ENCODE assay signal across 24 cellular contexts in genomic region chr19:3020321-3020960, GRCh38. TPM values are rescaled to one million over a fixed set of nuclear protein-coding genes. Genes with fewer than 3 reads are reported as not detected.
DNase-seq lines count a peak whose midpoint lies in the region; TF ChIP-seq lines count a peak whose summit lies in the region.
"Had no signal": no experiment of that assay in that cellular context is flagged by ENCODE, and none has a peak within 500 bp of the region (broad histone marks: within the 10 kb centered on the region; RNA-seq: fewer than 3 reads in every experiment).

No MANE protein-coding gene starts in this region.

- no peak for TF ChIP-seq CTCF in dorsolateral prefrontal cortex (IDR thresholded peaks at IDR 0.05 in 54 of 56, conservative IDR thresholded peaks at IDR 0.05 in 2 of 56; ENCODE audit: low read depth in 1 of 56, partially characterized antibody in 56 of 56)

- H3K27ac ChIP-seq in dorsolateral prefrontal cortex, result peak overlapping the region in 38 of 59 donors; percentile 1 to 77 (median 44)
- H3K27ac ChIP-seq: BLaER1, SJSA1 had no signal

- H3K4me3 ChIP-seq in dorsolateral prefrontal cortex, result peak overlapping the region in 26 of 59 donors; percentile 1 to 50 (median 22)
- H3K4me3 ChIP-seq: BLaER1, GM12878, HAP-1, K562, SJSA1 had no signal

- DNase-seq in Ammon's horn (ENCODE audit: low spot score), result peak; percentile 29
- peak in 3 of 10 donors; percentile 40 to 45 (median 42) for DNase-seq in dorsolateral prefrontal cortex
- peak; percentile 14 for DNase-seq in middle frontal gyrus (ENCODE audit: extremely low spot score, low spot score)
- DNase-seq in superior temporal gyrus (ENCODE audit: extremely low spot score), result peak; percentile 38
- no peak for DNase-seq in DMS153 treated with DMSO at 0.1 percent for 48 hours (lab: John Stamatoyannopoulos, UW; ENCODE audit: unreplicated experiment)
- no peak for DNase-seq in foreskin melanocyte
- no peak for DNase-seq in cerebellum (ENCODE audit: low spot score)
- DNase-seq: CD4-positive, CD25-positive, alpha-beta regulatory T cell; GOT3; HFFc6; Kasumi-1; MV-4-11; NCI-H1105 treated with DMSO at 0.1 percent for 48 hours; NCI-H146; NCI-H1930; NCI-H526 treated with DMSO at 0.1 percent for 48 hours; Right ventricle myocardium superior; RPMI8226 had no signal

- H3K27me3 ChIP-seq in dorsolateral prefrontal cortex, result no peaks in the 10 kb centered on the region
- H3K27me3 ChIP-seq: SJSA1 had no signal

- intact Hi-C loops in dorsolateral prefrontal cortex (cut with DNase I), result no loop called here

RNA-seq across cellular contexts. Expression of gene TLE2, which starts 8.6 kb away (rescaled TPM):
- 10 to 100 TPM; 20.7 to 66.1 (median 34.1) TPM for total RNA-seq in dorsolateral prefrontal cortex
- 17.0 TPM for total RNA-seq in cerebellum
- total RNA-seq: M059J had no signal

RNA-seq across cellular contexts. Expression of gene TLE5, which starts 41.9 kb away (rescaled TPM):
- total RNA-seq in dorsolateral prefrontal cortex (100 to 1,000 TPM; 425 to 952 (median 709) TPM), cerebellum (92.0 TPM)

RNA-seq across cellular contexts. Expression of gene TLE6, which starts 43.1 kb away (rescaled TPM):
- total RNA-seq in dorsolateral prefrontal cortex (1 to 10 TPM in 60 of 120 experiments, under 1 TPM in 54, not detected in 6; 0.23 to 3.4 (median 1.1) TPM), cerebellum (0.91 TPM)
- total RNA-seq: CD4-positive, CD25-positive, alpha-beta regulatory T cell had no signal

Comparison
In these comparisons a context has a peak if more than half of its experiments do, and no peak if none do; other contexts are left out.
1. DNase-seq: peak in Ammon's horn (single experiment), middle frontal gyrus (single experiment) and superior temporal gyrus (single experiment); none in DMS153 treated with DMSO at 0.1 percent for 48 hours (single experiment), foreskin melanocyte (single experiment) and cerebellum (single experiment).